17 cellular contexts compared by ENCODE assay signal in the genomic region with DNA sequence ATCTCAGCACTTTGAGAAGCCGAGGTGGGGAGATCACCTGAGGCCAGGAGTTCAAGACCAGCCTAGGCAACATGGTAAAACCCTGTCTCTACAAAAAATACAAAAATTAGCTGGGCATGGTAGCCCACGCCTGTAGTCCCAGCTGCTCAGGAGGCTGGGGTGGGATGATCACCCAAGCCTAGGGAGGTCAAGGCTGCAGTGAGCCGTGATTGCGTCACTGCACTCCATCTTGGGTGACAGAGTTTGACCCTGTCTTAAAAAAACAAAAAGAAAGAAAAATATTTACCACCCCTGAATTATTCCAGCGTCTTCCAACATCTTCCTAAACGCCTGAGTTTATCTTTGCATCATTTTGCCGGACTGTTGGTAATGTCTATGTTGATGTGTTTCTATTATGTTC. TPM values are rescaled to one million over a fixed set of nuclear protein-coding genes. Genes with fewer than 3 reads are reported as not detected.
DNase-seq lines count a peak whose midpoint lies in the region; ATAC-seq, FAIRE-seq and TF ChIP-seq lines count a peak whose summit lies in the region.
"Had no signal": no experiment of that assay in that cellular context is flagged by ENCODE, and none has a peak within 500 bp of the region (broad histone marks: within the 10 kb centered on the region; RNA-seq: fewer than 3 reads in every experiment).

No MANE protein-coding gene starts in this region.

- TF ChIP-seq EP300 in K562 (IDR thresholded peaks at IDR 0.05; ENCODE audit: low read length), result no peak
- no peak for TF ChIP-seq EP300 in transverse colon (IDR thresholded peaks at IDR 0.05; ENCODE audit: low read depth)

- H3K27me3 ChIP-seq in K562 (ENCODE audit: control insufficient read depth in 2 of 2, insufficient read depth in 2 of 2, low read length in 2 of 2), result no peaks in the 10 kb centered on the region; a peak in 1 of 5 replicates
- H3K27me3 ChIP-seq in muscle layer of colon (ENCODE audit: control insufficient read depth in 1 of 2, insufficient read depth in 2 of 2, low read length in 2 of 2), result no peaks in the 10 kb centered on the region
- no peaks in the 10 kb centered on the region for H3K27me3 ChIP-seq in rectal smooth muscle tissue (ENCODE audit: control insufficient read depth, insufficient read depth, low read length)
- peaks cover 37% of the 10 kb centered on the region for H3K27me3 ChIP-seq in transverse colon
- peaks cover 24% of the 10 kb centered on the region for H3K27me3 ChIP-seq in osteoblast (ENCODE audit: insufficient read depth, low read length)
- peaks cover 0 to 30% of the 10 kb centered on the region in 2 donors for H3K27me3 ChIP-seq in left lung
- H3K27me3 ChIP-seq: BE2C had no signal

- TF ChIP-seq POLR2A in K562 (conservative IDR thresholded peaks at IDR 0.05) (no peak), transverse colon (IDR thresholded peaks at IDR 0.05) (no peak)

- H3K36me3 Mint-ChIP-seq in activated T-cell treated with anti-CD3 and anti-CD28 coated beads, Interleukin-2, amount 50 U/mL, for 4 hours (ENCODE audit: insufficient read depth), result no peaks in the 10 kb centered on the region
- H3K36me3 Mint-ChIP-seq: CD4-positive, alpha-beta memory T cell had no signal

- H3K4me1 ChIP-seq in K562 (replicated peaks in 1 of 2; ENCODE audit: control insufficient read depth in 2 of 2, insufficient read depth in 2 of 2, low read length in 2 of 2) (no peaks in the 10 kb centered on the region; a peak in 3 of 5 replicates), muscle layer of colon (ENCODE audit: insufficient read depth, low read length) (peaks cover 55% of the 10 kb centered on the region), rectal smooth muscle tissue (ENCODE audit: control insufficient read depth, insufficient read depth, low read length) (peaks cover 23% of the 10 kb centered on the region), transverse colon (peaks cover 0 to 27% (median 5%) of the 10 kb centered on the region in 4 donors), osteoblast (ENCODE audit: insufficient read depth, low read length) (peaks cover 6% of the 10 kb centered on the region), left lung (no peaks in the 10 kb centered on the region)

- in situ Hi-C loops in K562 (cut with MboI), result no loop called here
- in situ Hi-C loops in transverse colon (cut with MboI; ENCODE audit: low pct_ligation_motif_present in 1 of 4, low pct_unique_long_range_greater_than_20kb in 1 of 4, low sequenced_read_pairs in 3 of 4), result loop anchor here in 1 of 4 donors (25.0 kb wide), 1 partner anchor 436 kb away; no protein-coding TSS in a partner anchor

- POLR2A ChIA-PET in K562 (lab: Yijun Ruan, JAX), result no interaction called here

- TF ChIP-seq RAD21 in K562 (CRISPR knock-in tag; conservative IDR thresholded peaks at IDR 0.05 in 1 of 2, IDR thresholded peaks at IDR 0.05 in 1 of 2), result no peak

- peaks cover 16% of the 10 kb centered on the region for H3K27me3 Mint-ChIP-seq in activated T-cell treated with anti-CD3 and anti-CD28 coated beads, Interleukin-2, amount 50 U/mL, for 4 hours (ENCODE audit: low read depth)

- no peaks in the 10 kb centered on the region for H3K79me2 ChIP-seq in K562 (ENCODE audit: control insufficient read depth, insufficient read depth, low read length)
- H3K79me2 ChIP-seq in osteoblast (ENCODE audit: insufficient read depth, low read length), result no peaks in the 10 kb centered on the region

- no peak for TF ChIP-seq CTCF in K562 (IDR thresholded peaks at IDR 0.05 in 2 of 3, conservative IDR thresholded peaks at IDR 0.05 in 1 of 3; ENCODE audit: insufficient read depth in 2 of 3, low read depth in 1 of 3, low read length in 3 of 3)
- TF ChIP-seq CTCF in transverse colon (IDR thresholded peaks at IDR 0.05), result no peak
- TF ChIP-seq CTCF in osteoblast (IDR thresholded peaks at IDR 0.05; ENCODE audit: extremely low read depth, low read depth, low read length), result no peak
- TF ChIP-seq CTCF in left lung (IDR thresholded peaks at IDR 0.05), result no peak

- H3K4me3 ChIP-seq in K562, result no peak overlapping the region
- no peak overlapping the region for H3K4me3 ChIP-seq in muscle layer of colon (ENCODE audit: low read depth in 1 of 2, low read length in 2 of 2)
- no peak overlapping the region for H3K4me3 ChIP-seq in rectal smooth muscle tissue (ENCODE audit: low read length)
- H3K4me3 ChIP-seq in transverse colon, result no peak overlapping the region
- no peak overlapping the region for H3K4me3 ChIP-seq in osteoblast (ENCODE audit: insufficient read depth, low read length)
- H3K4me3 ChIP-seq in left lung, result no peak overlapping the region
- H3K4me3 ChIP-seq: GM12878, GM23338 had no signal

- no peaks in the 10 kb centered on the region for H3K4me1 Mint-ChIP-seq in activated T-cell treated with anti-CD3 and anti-CD28 coated beads, Interleukin-2, amount 50 U/mL, for 4 hours (ENCODE audit: low read depth)
- H3K4me1 Mint-ChIP-seq: CD4-positive, alpha-beta memory T cell had no signal

- no peak overlapping the region for H3K4me3 Mint-ChIP-seq in activated T-cell treated with anti-CD3 and anti-CD28 coated beads, Interleukin-2, amount 50 U/mL, for 4 hours
- H3K4me3 Mint-ChIP-seq: CD4-positive, alpha-beta memory T cell; GM23338; H9 had no signal

- H3K9me3 Mint-ChIP-seq in activated T-cell treated with anti-CD3 and anti-CD28 coated beads, Interleukin-2, amount 50 U/mL, for 4 hours, result no peaks in the 10 kb centered on the region
- H3K9me3 Mint-ChIP-seq: CD4-positive, alpha-beta memory T cell; GM23338; H9 had no signal

- no peaks in the 10 kb centered on the region for H3K36me3 ChIP-seq in K562 (ENCODE audit: control insufficient read depth, insufficient read depth, low read length)
- H3K36me3 ChIP-seq in muscle layer of colon (ENCODE audit: insufficient read depth, low read length), result no peaks in the 10 kb centered on the region
- no peaks in the 10 kb centered on the region for H3K36me3 ChIP-seq in rectal smooth muscle tissue (ENCODE audit: control insufficient read depth, insufficient read depth, low read length)
- no peaks in the 10 kb centered on the region for H3K36me3 ChIP-seq in transverse colon
- no peaks in the 10 kb centered on the region for H3K36me3 ChIP-seq in osteoblast (ENCODE audit: insufficient read depth, low read length)
- H3K36me3 ChIP-seq in left lung, result no peaks in the 10 kb centered on the region
- H3K36me3 ChIP-seq: BE2C had no signal

- CTCF ChIA-PET in K562 (lab: Yijun Ruan, JAX; ENCODE audit: low intra/inter-chr PET ratio), result no interaction called here

- no peaks in the 10 kb centered on the region for H3K9me1 ChIP-seq in K562 (ENCODE audit: control insufficient read depth, insufficient read depth, low read length)

- BruUV-seq in K562 (replicated peaks; lab: Mats Ljungman, UMichigan), result no TSS peak

- intact Hi-C loops in K562 (cut with micrococcal nuclease) (no loop called here), transverse colon (cut with DNase I; ENCODE audit: low total_unique reads) (no loop called here), left lung (cut with DNase I) (no loop called here)

- FAIRE-seq in K562 (lab: Jason Lieb, UNC), result no peak
- FAIRE-seq: A204.1, GM12878, GM18507 had no signal

- DNase-seq in K562 (ENCODE audit: extremely low read depth in 1 of 4, low spot score in 3 of 4), result no peak
- DNase-seq in transverse colon, result no peak
- no peak for DNase-seq in osteoblast (ENCODE audit: insufficient read length, low spot score, missing footprints)
- DNase-seq in left lung, result no peak
- no peak for DNase-seq in activated T-cell treated with anti-CD3 and anti-CD28 coated beads, Interleukin-2, amount 50 U/mL, for 4 hours
- DNase-seq: BE2C; CD4-positive, alpha-beta memory T cell; DMS79; H9 had no signal

- H3K9me3 ChIP-seq in K562 (replicated peaks; ENCODE audit: control insufficient read depth, insufficient read depth, low read depth, low read length), result no peaks in the 10 kb centered on the region
- no peaks in the 10 kb centered on the region for H3K9me3 ChIP-seq in muscle layer of colon (ENCODE audit: low read length)
- H3K9me3 ChIP-seq in transverse colon, result no peaks in the 10 kb centered on the region
- no peaks in the 10 kb centered on the region for H3K9me3 ChIP-seq in osteoblast (ENCODE audit: low read depth, low read length)
- no peaks in the 10 kb centered on the region for H3K9me3 ChIP-seq in left lung
- H3K9me3 ChIP-seq: BE2C had no signal

- ATAC-seq in K562 (no peak), left lung (no peak)
- no peak for ATAC-seq in activated T-cell treated with anti-CD3 and anti-CD28 coated beads, Interleukin-2, amount 50 U/mL, for 4 hours
- ATAC-seq: GM12878, GM23338 had no signal

- H2AFZ ChIP-seq in K562 (ENCODE audit: low read depth, low read length), result no peak overlapping the region
- no peak overlapping the region for H2AFZ ChIP-seq in osteoblast (ENCODE audit: low read length)

- H3K27ac ChIP-seq in K562 (ENCODE audit: extremely low read depth, low read depth, low read length) (no peak overlapping the region), muscle layer of colon (ENCODE audit: low read depth, low read length) (peak overlapping the region; percentile 59), rectal smooth muscle tissue (ENCODE audit: low read depth, low read length) (peak overlapping the region; percentile 73), transverse colon (peak overlapping the region in 3 of 4 donors; percentile 62 to 94 (median 85)), osteoblast (ENCODE audit: low read depth, low read length) (no peak overlapping the region), left lung (no peak overlapping the region)
- H3K27ac ChIP-seq: C4-2B had no signal

- H3K4me2 ChIP-seq in K562 (ENCODE audit: insufficient read depth, low read length) (no peak overlapping the region), osteoblast (ENCODE audit: insufficient read depth, low read length) (no peak overlapping the region)
- H3K4me2 ChIP-seq: GM23338 had no signal

- H3K9ac ChIP-seq in K562 (ENCODE audit: insufficient read depth in 1 of 2, low read depth in 2 of 2, low read length in 2 of 2) (no peak overlapping the region), muscle layer of colon (ENCODE audit: low read length) (no peak overlapping the region), rectal smooth muscle tissue (ENCODE audit: low read length) (no peak overlapping the region)

- 0% methylated on average over 7 of the region's 7 CpGs for WGBS in K562 (ENCODE audit: insufficient coverage, low coverage, missing lambda C conversion rate)
- 82 to 84% methylated on average over 4 to 7 of the region's 7 CpGs for WGBS in transverse colon (ENCODE audit: low coverage in 1 of 2), 2 donors

- H4K20me1 ChIP-seq in K562 (replicated peaks; ENCODE audit: control insufficient read depth, insufficient read depth, low read length) (no peaks in the 10 kb centered on the region), osteoblast (ENCODE audit: insufficient read depth, low read length) (no peaks in the 10 kb centered on the region)

RNA-seq across cellular contexts. Expression of a gene that starts 6.2 kb away (rescaled TPM):
- total RNA-seq in K562 (2011; cell fraction: chromatin; rRNA removed; ENCODE audit: low replicate concordance), result 0.05 TPM in 1 of 2 replicates, not detected in the other
- total RNA-seq in K562 (2011; cell fraction: nucleolus; rRNA removed), result 0.17 TPM in 1 of 2 replicates, not detected in the other
- 0.29 TPM in 1 of 2 replicates, not detected in the other for total RNA-seq in K562 (2011; cell fraction: nucleoplasm; rRNA removed)
- total RNA-seq in K562 (2014; rRNA removed), result not detected in 2 replicates
- total RNA-seq in K562 (2014; rRNA removed; fragmentation: Illumina TruSeq; extraction: Trizol), result not detected in 2 replicates
- not detected in 2 replicates for total RNA-seq in K562 (2015; rRNA removed; fragmentation: Illumina TruSeq; extraction: Trizol)
- total RNA-seq in K562 (2021), result 1.9 and 2.5 TPM in 2 replicates
- 0.01 and 0.05 TPM in 2 replicates for polyA plus RNA-seq in K562 (2011; rRNA removed)
- under 0.01 and 0.28 TPM in 2 replicates for polyA plus RNA-seq in K562 (2011; cell fraction: cytosol; rRNA removed)
- 0.01 and 0.40 TPM in 2 replicates for polyA plus RNA-seq in K562 (2011; cell fraction: nucleus; rRNA removed)
- 0.04 and 0.08 TPM in 2 replicates for polyA plus RNA-seq in K562 (2012)
- polyA plus RNA-seq in K562 (2014; fragmentation: Illumina TruSeq; extraction: Trizol), result not detected in 2 replicates
- not detected for polyA plus RNA-seq in K562 (2014; fragmentation: Nextera tagmentation; extraction: Ambion mirVana)
- polyA plus RNA-seq in K562 (2014; rRNA removed), result 0.03 and 0.49 TPM in 2 replicates
- polyA minus RNA-seq in K562 (2011; rRNA and poly(A)+ RNA removed), result 0.03 and 0.04 TPM in 2 replicates
- polyA minus RNA-seq in K562 (2011; cell fraction: cytosol; rRNA and poly(A)+ RNA removed), result not detected in 2 replicates
- under 0.01 TPM in 1 of 2 replicates, not detected in the other for polyA minus RNA-seq in K562 (2011; cell fraction: nucleus; rRNA and poly(A)+ RNA removed)
- total RNA-seq in transverse colon, result 100 to 1,000 TPM; 146 to 263 (median 190) TPM
- total RNA-seq in osteoblast, result 12.3 and 29.5 TPM in 2 replicates
- 100 to 1,000 TPM; 101 to 141 TPM for total RNA-seq in left lung
- total RNA-seq in activated T-cell treated with anti-CD3 and anti-CD28 coated beads, Interleukin-2, amount 50 U/mL, for 4 hours, result 1 to 10 TPM; 1.8 to 2.7 (median 2.4) TPM
- total RNA-seq: HT-29 had no signal
- polyA plus RNA-seq: CD4-positive, alpha-beta memory T cell; GM12878 had no signal

Comparison
In these comparisons a context has a peak if more than half of its experiments do, and no peak if none do; other contexts are left out.
1. H3K27ac ChIP-seq: peak in muscle layer of colon (single experiment), rectal smooth muscle tissue (single experiment) and transverse colon (3 of 4); none in K562 (single experiment), osteoblast (single experiment) and left lung (0 of 2).